Comparison of ENCODE assay signal across 21 cellular contexts in genomic region chr2:40120957-40121356, GRCh38.
"Had no signal": no experiment of that assay in that cellular context is flagged by ENCODE, and none has a peak within 500 bp of the region (broad histone marks: within the 10 kb centered on the region; RNA-seq: fewer than 3 reads in every experiment).

No MANE protein-coding gene starts in this region.

- H2AFZ ChIP-seq: PC-9 had no signal

- H3K27ac ChIP-seq: HL-60, PC-9, Peyer's patch, SJSA1, SK-N-MC had no signal

- FAIRE-seq: HTR-8/SVneo had no signal

- H3K27me3 ChIP-seq: MG63, Peyer's patch, SJSA1 had no signal

- DNase-seq: KBM-7, MG63, NCI-H1092 treated with DMSO at 0.1 percent for 48 hours, NCI-H1436, NCI-H1694, NCI-H187 treated with DMSO at 0.1 percent for 48 hours, NCI-H2029 treated with DMSO at 0.1 percent for 48 hours, NCI-H2171 treated with DMSO at 0.1 percent for 48 hours, NCI-H345, NCI-H446 treated with DMSO at 0.1 percent for 48 hours, NCI-H510A treated with DMSO at 0.1 percent for 48 hours, NCI-H526 treated with DMSO at 0.1 percent for 48 hours, NCI-H748 treated with DMSO at 0.1 percent for 48 hours, PC-9, Peyer's patch, Right ventricle myocardium superior, SIG-M5 had no signal

- H3K36me3 ChIP-seq: MG63, Peyer's patch, SJSA1 had no signal

- H3K4me1 ChIP-seq: Peyer's patch, SJSA1 had no signal

- H3K4me2 ChIP-seq: PC-9 had no signal

- H3K9me3 ChIP-seq: MG63, Peyer's patch, SJSA1 had no signal

- H3K4me3 ChIP-seq: MG63, PC-9, Peyer's patch, SJSA1, SK-N-MC had no signal
